Comparison of ENCODE assay signal across 15 cellular contexts in genomic region chr5:52947851-52948250, GRCh38. TPM values are rescaled to one million over a fixed set of nuclear protein-coding genes. Genes with fewer than 3 reads are reported as not detected.
DNase-seq lines count a peak whose midpoint lies in the region; ATAC-seq, FAIRE-seq and TF ChIP-seq lines count a peak whose summit lies in the region.
"Had no signal": no experiment of that assay in that cellular context is flagged by ENCODE, and none has a peak within 500 bp of the region (broad histone marks: within the 10 kb centered on the region; RNA-seq: fewer than 3 reads in every experiment).

No MANE protein-coding gene starts in this region.

- no peaks in the 10 kb centered on the region for H3K27me3 ChIP-seq in ACC112 (ENCODE audit: insufficient read depth, low read length)
- no peaks in the 10 kb centered on the region for H3K27me3 ChIP-seq in PC-3 (ENCODE audit: low read length)
- H3K27me3 ChIP-seq in muscle layer of duodenum (ENCODE audit: low read depth, low read length) = no peaks in the 10 kb centered on the region

- no peaks in the 10 kb centered on the region for H3K79me2 ChIP-seq in ACC112 (ENCODE audit: control insufficient read depth, insufficient read depth, low read length, unreplicated experiment)
- no peaks in the 10 kb centered on the region for H3K79me2 ChIP-seq in PC-3 (ENCODE audit: low read length)

- peaks cover 25% of the 10 kb centered on the region for H3K36me3 Mint-ChIP-seq in chondrocyte (ENCODE audit: low read depth)
- H3K36me3 Mint-ChIP-seq: IgD-negative memory B cell, WTC11 had no signal

- no peaks in the 10 kb centered on the region for H4K20me1 ChIP-seq in PC-3 (ENCODE audit: low read length)

- H3K4me1 Mint-ChIP-seq in chondrocyte (ENCODE audit: low read depth) = peaks cover 42% of the 10 kb centered on the region
- H3K4me1 Mint-ChIP-seq: WTC11 had no signal

- H3K4me3 ChIP-seq in ACC112 (ENCODE audit: low read depth, low read length) (0 out of 2 replicates have a peak overlapping the region, but pooled peaks have one; percentile 13), PC-3 (ENCODE audit: low read length) (no peak overlapping the region), muscle layer of duodenum (ENCODE audit: low read depth in 1 of 2, low read length in 2 of 2) (no peak overlapping the region)

- H3K9me3 ChIP-seq in PC-3 (ENCODE audit: low read length) = no peaks in the 10 kb centered on the region
- no peaks in the 10 kb centered on the region for H3K9me3 ChIP-seq in muscle layer of duodenum (ENCODE audit: control insufficient read depth in 1 of 2, low read length in 2 of 2)

- intact Hi-C loops in PC-3 (cut with micrococcal nuclease) = loop anchor here (1.0 to 10.0 kb wide), 5 partner anchors 39 to 148 kb away; no protein-coding TSS in a partner anchor

- H3K27ac ChIP-seq in ACC112 (ENCODE audit: low read depth, low read length) = peak overlapping the region; percentile 88
- H3K27ac ChIP-seq in PC-3 (ENCODE audit: low read length) = no peak overlapping the region
- H3K27ac ChIP-seq in muscle layer of duodenum (ENCODE audit: low read length) = peak overlapping the region; percentile 42
- H3K27ac ChIP-seq: HL-60 had no signal

- FAIRE-seq in D721Med (lab: Jason Lieb, UNC) = no peak

- H3K4me2 ChIP-seq in PC-3 (ENCODE audit: low read length) = 0 out of 2 replicates have a peak overlapping the region, but pooled peaks have one; percentile 16

- H3K4me3 Mint-ChIP-seq in chondrocyte (ENCODE audit: unreplicated experiment) = no peak overlapping the region
- H3K4me3 Mint-ChIP-seq: activated CD4-positive, alpha-beta memory T cell treated with anti-CD3 and anti-CD28 coated beads, Interleukin-2, amount 10 ng/mL, durations not matched to agents 7 days and 5 days; IgD-negative memory B cell; T-helper 1 cell treated with Interleukin-12 subunit alpha and Interleukin-12 subunit beta and Interleukin-4 antibody, amounts not matched to agents 30 μg/mL and 1 μg/mL, for 36 hours; WTC11 had no signal

- H3F3A ChIP-seq in PC-3 (ENCODE audit: low read length, unreplicated experiment) = no peaks in the 10 kb centered on the region

- no peaks in the 10 kb centered on the region for H3K27me3 Mint-ChIP-seq in chondrocyte (ENCODE audit: low read depth)

- CTCF ChIA-PET in PC-3 (lab: Charles Lee) = interaction anchor here (0.6 to 1.5 kb wide), 10 partner anchors 38 to 169 kb away, joined by 3 to 8 read pairs (median 4); partner anchors contain the start of genes ITGA2 and MOCS2

- H3K36me3 ChIP-seq in ACC112 (ENCODE audit: insufficient read depth, low read length) (no peaks in the 10 kb centered on the region), PC-3 (ENCODE audit: low read depth, low read length) (no peaks in the 10 kb centered on the region), muscle layer of duodenum (ENCODE audit: control insufficient read depth in 1 of 2, insufficient read depth in 2 of 2, low read length in 2 of 2) (peaks cover 3 to 8% of the 10 kb centered on the region in 2 donors)

- TF ChIP-seq CTCF in PC-3 (conservative IDR thresholded peaks at IDR 0.05; ENCODE audit: low read depth, low read length) (no peak), chondrocyte (IDR thresholded peaks at IDR 0.05) (no peak), D721Med (IDR thresholded peaks at IDR 0.05; ENCODE audit: insufficient read depth, missing control alignments) (no peak)

- peak overlapping the region; percentile 58 for H3K27ac Mint-ChIP-seq in chondrocyte (ENCODE audit: unreplicated experiment)
- H3K27ac Mint-ChIP-seq: IgD-negative memory B cell; T-helper 1 cell treated with Interleukin-12 subunit alpha and Interleukin-12 subunit beta and Interleukin-4 antibody, amounts not matched to agents 30 μg/mL and 1 μg/mL, for 36 hours; WTC11 had no signal

- no peak overlapping the region for H3K9ac ChIP-seq in PC-3 (ENCODE audit: low read length)

- H2AFZ ChIP-seq in ACC112 (ENCODE audit: low read length, unreplicated experiment) = no peak overlapping the region
- H2AFZ ChIP-seq in PC-3 (ENCODE audit: low read length) = no peak overlapping the region

- H3K4me1 ChIP-seq in ACC112 (ENCODE audit: control insufficient read depth, insufficient read depth, low read length, unreplicated experiment) = peaks cover 39% of the 10 kb centered on the region
- peaks cover 29% of the 10 kb centered on the region for H3K4me1 ChIP-seq in PC-3 (ENCODE audit: insufficient read depth, low read length)
- H3K4me1 ChIP-seq in muscle layer of duodenum (ENCODE audit: control insufficient read depth in 1 of 2, insufficient read depth in 2 of 2, low read length in 2 of 2) = peaks cover 0 to 53% of the 10 kb centered on the region in 2 donors

- POLR2A ChIA-PET in PC-3 (lab: Charles Lee; ENCODE audit: unreplicated experiment) = interaction anchor here (0.9 kb wide), 1 partner anchor 84 kb away, joined by 5 read pairs; no protein-coding TSS in a partner anchor

- no peak for ATAC-seq in PC-3

- DNase-seq in PC-3 (no peak), chondrocyte (ENCODE audit: low spot score) (no peak), D721Med (ENCODE audit: insufficient read length, low spot score) (no peak), GM19240 (ENCODE audit: insufficient read length, low spot score) (no peak), NCI-H146 treated with DMSO at 0.1 percent for 48 hours (lab: John Stamatoyannopoulos, UW; ENCODE audit: unreplicated experiment) (no peak)
- no peak for DNase-seq in activated CD4-positive, alpha-beta T cell treated with anti-CD3 and anti-CD28 coated beads, Interleukin-2, amount 50 U/mL, for 1 hour
- DNase-seq: activated gamma-delta T cell, SHP77 treated with DMSO at 0.1 percent for 48 hours had no signal

- H3K9me3 Mint-ChIP-seq in chondrocyte (ENCODE audit: low read depth) = no peaks in the 10 kb centered on the region
- H3K9me3 Mint-ChIP-seq: activated CD4-positive, alpha-beta memory T cell treated with anti-CD3 and anti-CD28 coated beads, Interleukin-2, amount 10 ng/mL, durations not matched to agents 7 days and 5 days; IgD-negative memory B cell; T-helper 1 cell treated with Interleukin-12 subunit alpha and Interleukin-12 subunit beta and Interleukin-4 antibody, amounts not matched to agents 30 μg/mL and 1 μg/mL, for 36 hours had no signal

- no TSS peak for BruUV-seq in PC-3 (replicated peaks; lab: Mats Ljungman, UMichigan)

- no peaks in the 10 kb centered on the region for H3K9me2 ChIP-seq in PC-3 (replicated peaks; ENCODE audit: low read length)

RNA-seq across cellular contexts. Expression of gene ITGA2, which starts 41.3 kb away (rescaled TPM):
- 32.4 and 36.7 TPM in 2 replicates for total RNA-seq in PC-3 (2014; rRNA removed)
- total RNA-seq in chondrocyte = 0.79 to 1.6 TPM (median 1.0 TPM) in 3 replicates

Comparison
In these comparisons a context has a peak if more than half of its experiments do, and no peak if none do; other contexts are left out.
1. RNA of gene ITGA2, which starts 41.3 kb away (total RNA-seq): 32.4 to 36.7 TPM in PC-3; 0.79 to 1.6 TPM in chondrocyte; every median in the first group is over 10 times any median in the second.